ENCODE assay signal across 1 cellular context in the genomic region with DNA sequence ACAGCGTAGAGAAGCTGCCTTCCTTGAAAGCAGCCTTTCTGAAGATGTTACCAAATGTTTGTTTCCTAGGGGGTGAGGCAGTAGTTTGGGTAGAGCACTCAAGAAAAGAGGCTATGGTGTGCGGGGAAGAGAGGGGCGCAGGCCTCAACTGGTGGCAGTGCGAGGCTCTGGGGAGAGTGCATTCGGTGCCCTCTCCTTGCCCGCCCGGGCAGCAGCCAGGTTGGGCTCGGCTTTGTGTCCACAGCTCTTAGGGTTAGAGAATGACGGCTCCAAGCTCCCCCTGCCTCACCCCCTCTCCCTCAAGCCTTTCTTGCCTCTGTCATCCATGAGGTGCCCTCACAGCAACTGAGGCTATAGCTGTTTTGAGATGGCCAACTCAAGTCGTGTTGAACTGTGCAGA.
TF ChIP-seq lines count a peak whose summit lies in the region.

No MANE protein-coding gene starts in this region.

TF ChIP-seq in SK-N-SH treated with all-trans-retinoic acid at 6 μM for 48 hours, 23 proteins besides CTCF, POLR2A, EP300 and RAD21 (continued from another document):
- TF ChIP-seq, protein P1, sequence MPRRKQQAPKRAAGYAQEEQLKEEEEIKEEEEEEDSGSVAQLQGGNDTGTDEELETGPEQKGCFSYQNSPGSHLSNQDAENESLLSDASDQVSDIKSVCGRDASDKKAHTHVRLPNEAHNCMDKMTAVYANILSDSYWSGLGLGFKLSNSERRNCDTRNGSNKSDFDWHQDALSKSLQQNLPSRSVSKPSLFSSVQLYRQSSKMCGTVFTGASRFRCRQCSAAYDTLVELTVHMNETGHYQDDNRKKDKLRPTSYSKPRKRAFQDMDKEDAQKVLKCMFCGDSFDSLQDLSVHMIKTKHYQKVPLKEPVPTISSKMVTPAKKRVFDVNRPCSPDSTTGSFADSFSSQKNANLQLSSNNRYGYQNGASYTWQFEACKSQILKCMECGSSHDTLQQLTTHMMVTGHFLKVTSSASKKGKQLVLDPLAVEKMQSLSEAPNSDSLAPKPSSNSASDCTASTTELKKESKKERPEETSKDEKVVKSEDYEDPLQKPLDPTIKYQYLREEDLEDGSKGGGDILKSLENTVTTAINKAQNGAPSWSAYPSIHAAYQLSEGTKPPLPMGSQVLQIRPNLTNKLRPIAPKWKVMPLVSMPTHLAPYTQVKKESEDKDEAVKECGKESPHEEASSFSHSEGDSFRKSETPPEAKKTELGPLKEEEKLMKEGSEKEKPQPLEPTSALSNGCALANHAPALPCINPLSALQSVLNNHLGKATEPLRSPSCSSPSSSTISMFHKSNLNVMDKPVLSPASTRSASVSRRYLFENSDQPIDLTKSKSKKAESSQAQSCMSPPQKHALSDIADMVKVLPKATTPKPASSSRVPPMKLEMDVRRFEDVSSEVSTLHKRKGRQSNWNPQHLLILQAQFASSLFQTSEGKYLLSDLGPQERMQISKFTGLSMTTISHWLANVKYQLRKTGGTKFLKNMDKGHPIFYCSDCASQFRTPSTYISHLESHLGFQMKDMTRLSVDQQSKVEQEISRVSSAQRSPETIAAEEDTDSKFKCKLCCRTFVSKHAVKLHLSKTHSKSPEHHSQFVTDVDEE (CRISPR knock-in tag; IDR thresholded peaks at IDR 0.05), result no peak
- no peak for TF ChIP-seq ZFP30 (CRISPR knock-in tag; IDR thresholded peaks at IDR 0.05)
- TF ChIP-seq ZNF565 (CRISPR knock-in tag; conservative IDR thresholded peaks at IDR 0.05; ENCODE audit: low read depth), result no peak
- no peak for TF ChIP-seq ZNF70 (CRISPR knock-in tag; IDR thresholded peaks at IDR 0.05)
- no peak for TF ChIP-seq CSDC2 (CRISPR knock-in tag; IDR thresholded peaks at IDR 0.05)
- TF ChIP-seq, protein P2, sequence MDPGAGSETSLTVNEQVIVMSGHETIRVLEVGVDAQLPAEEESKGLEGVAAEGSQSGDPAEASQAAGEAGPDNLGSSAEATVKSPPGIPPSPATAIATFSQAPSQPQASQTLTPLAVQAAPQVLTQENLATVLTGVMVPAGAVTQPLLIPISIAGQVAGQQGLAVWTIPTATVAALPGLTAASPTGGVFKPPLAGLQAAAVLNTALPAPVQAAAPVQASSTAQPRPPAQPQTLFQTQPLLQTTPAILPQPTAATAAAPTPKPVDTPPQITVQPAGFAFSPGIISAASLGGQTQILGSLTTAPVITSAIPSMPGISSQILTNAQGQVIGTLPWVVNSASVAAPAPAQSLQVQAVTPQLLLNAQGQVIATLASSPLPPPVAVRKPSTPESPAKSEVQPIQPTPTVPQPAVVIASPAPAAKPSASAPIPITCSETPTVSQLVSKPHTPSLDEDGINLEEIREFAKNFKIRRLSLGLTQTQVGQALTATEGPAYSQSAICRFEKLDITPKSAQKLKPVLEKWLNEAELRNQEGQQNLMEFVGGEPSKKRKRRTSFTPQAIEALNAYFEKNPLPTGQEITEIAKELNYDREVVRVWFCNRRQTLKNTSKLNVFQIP (CRISPR knock-in tag; IDR thresholded peaks at IDR 0.05; ENCODE audit: borderline replicate concordance, low read depth), result no peak
- no peak for TF ChIP-seq ARNTL (CRISPR knock-in tag; IDR thresholded peaks at IDR 0.05; ENCODE audit: borderline replicate concordance, low read depth)
